In the genomic region with DNA sequence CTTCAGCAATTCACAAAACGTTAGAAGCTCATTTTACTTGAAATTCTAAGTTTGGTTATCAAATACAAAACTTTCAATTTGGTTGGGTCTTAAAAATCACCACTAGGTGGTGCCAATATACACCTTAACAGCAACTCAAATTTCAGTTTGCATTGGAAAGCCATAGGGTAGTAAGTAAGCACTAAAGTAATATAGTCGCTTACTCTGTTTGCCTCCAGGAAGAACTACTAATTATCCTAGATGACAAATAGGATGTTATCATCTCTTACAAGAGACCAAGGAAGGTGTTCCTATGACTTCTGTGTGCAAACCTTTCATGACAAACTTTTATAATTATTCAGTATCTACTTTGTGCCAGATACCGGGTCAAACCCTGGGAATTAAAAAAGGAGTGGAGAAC, we compare ENCODE assay signal across 8 cellular contexts.
DNase-seq lines count a peak whose midpoint lies in the region; FAIRE-seq and TF ChIP-seq lines count a peak whose summit lies in the region.

No MANE protein-coding gene starts in this region.

- no peak overlapping the region for H3K4me3 Mint-ChIP-seq in activated CD4-positive, alpha-beta memory T cell treated with anti-CD3 and anti-CD28 coated beads, Interleukin-2, amount 10 ng/mL, durations not matched to agents 7 days and 5 days

- H3K36me3 Mint-ChIP-seq in activated CD4-positive, alpha-beta memory T cell treated with anti-CD3 and anti-CD28 coated beads, Interleukin-2, amount 10 ng/mL, durations not matched to agents 7 days and 5 days (ENCODE audit: low read depth), result no peaks in the 10 kb centered on the region

- CTCF ChIA-PET in activated CD4-positive, alpha-beta memory T cell treated with anti-CD3 and anti-CD28 coated beads, Interleukin-2, amount 10 ng/mL, durations not matched to agents 7 days and 5 days (lab: Charles Lee), result interaction anchor here (0.6 to 4.4 kb wide), 27 partner anchors 9 to 339 kb away, joined by 3 to 79 read pairs (median 4); a partner anchor contains a TSS

- FAIRE-seq in D721Med (lab: Jason Lieb, UNC), result no peak
- no peak for FAIRE-seq in bronchial epithelial cell (lab: Jason Lieb, UNC)
- no peak for FAIRE-seq in urothelium cell line (lab: Jason Lieb, UNC)

- POLR2A ChIA-PET in activated CD4-positive, alpha-beta memory T cell treated with anti-CD3 and anti-CD28 coated beads, Interleukin-2, amount 10 ng/mL, durations not matched to agents 7 days and 5 days (lab: Charles Lee), result interaction anchor here (1.5 kb wide), 1 partner anchor 94 kb away, joined by 5 read pairs; a partner anchor contains a TSS

- H3K27ac Mint-ChIP-seq in activated CD4-positive, alpha-beta memory T cell treated with anti-CD3 and anti-CD28 coated beads, Interleukin-2, amount 10 ng/mL, durations not matched to agents 7 days and 5 days, result no peak overlapping the region

- DNase-seq in D721Med (ENCODE audit: insufficient read length, low spot score) (no peak), HT1080 (ENCODE audit: low read depth) (peak; percentile 51), NOMO-1 (lab: John Stamatoyannopoulos, UW; ENCODE audit: unreplicated experiment in 2 of 2) (peak; percentile 15 to 78), bronchial epithelial cell (ENCODE audit: low read depth) (peak; percentile 80), left kidney (ENCODE audit: low read depth, low spot score) (peak; percentile 71), urothelium cell line (ENCODE audit: low spot score) (peak; percentile 35)
- no peak for DNase-seq in activated CD4-positive, alpha-beta memory T cell treated with anti-CD3 and anti-CD28 coated beads, Interleukin-2, amount 10 ng/mL, durations not matched to agents 7 days and 5 days
- no peak for DNase-seq in stimulated activated CD4-positive, alpha-beta T cell treated with anti-CD3 and anti-CD28 coated beads, Interleukin-1b, Interleukin-23, amount 100 ng/mL, for 48 hours

- TF ChIP-seq CTCF in D721Med (IDR thresholded peaks at IDR 0.05; ENCODE audit: insufficient read depth, missing control alignments) (peak; percentile 92), bronchial epithelial cell (IDR thresholded peaks at IDR 0.05; ENCODE audit: insufficient read depth, low read length, severe bottlenecking) (peak; percentile 44)

- H3K27me3 ChIP-seq in bronchial epithelial cell (ENCODE audit: control insufficient read depth, insufficient read depth, low read length), result no peaks in the 10 kb centered on the region

- no peaks in the 10 kb centered on the region for H3K9me3 Mint-ChIP-seq in activated CD4-positive, alpha-beta memory T cell treated with anti-CD3 and anti-CD28 coated beads, Interleukin-2, amount 10 ng/mL, durations not matched to agents 7 days and 5 days

- H3K4me1 Mint-ChIP-seq in activated CD4-positive, alpha-beta memory T cell treated with anti-CD3 and anti-CD28 coated beads, Interleukin-2, amount 10 ng/mL, durations not matched to agents 7 days and 5 days, result no peaks in the 10 kb centered on the region

- peaks cover 3% of the 10 kb centered on the region for H3K27me3 Mint-ChIP-seq in activated CD4-positive, alpha-beta memory T cell treated with anti-CD3 and anti-CD28 coated beads, Interleukin-2, amount 10 ng/mL, durations not matched to agents 7 days and 5 days

- H3K4me3 ChIP-seq in bronchial epithelial cell (ENCODE audit: low read depth, low read length), result no peak overlapping the region

- peaks cover 1% of the 10 kb centered on the region for H3K36me3 ChIP-seq in bronchial epithelial cell (ENCODE audit: control insufficient read depth, insufficient read depth, low read length)

Comparison
In these comparisons a context has a peak if more than half of its experiments do, and no peak if none do; other contexts are left out.
1. DNase-seq: peak in HT1080 (single experiment), NOMO-1 (2 of 2), bronchial epithelial cell (single experiment), left kidney (single experiment) and urothelium cell line (single experiment); none in D721Med (single experiment), activated CD4-positive, alpha-beta memory T cell treated with anti-CD3 and anti-CD28 coated beads, Interleukin-2, amount 10 ng/mL, durations not matched to agents 7 days and 5 days (single experiment) and stimulated activated CD4-positive, alpha-beta T cell treated with anti-CD3 and anti-CD28 coated beads, Interleukin-1b, Interleukin-23, amount 100 ng/mL, for 48 hours (single experiment).